In genomic region chr2:27356382-27357181, GRCh38 we compare ENCODE assay signal across 1 cellular context.
A peak's percentile ranks its signal among the peaks of the same experiment; 100 is the strongest.
TF ChIP-seq lines count a peak whose summit lies in the region.

Gene GTF3C2 (minus strand): TSS chr2:27356764. CDS start chr2:27343554, 13,210 bp downstream.

TF ChIP-seq in HEK293, 187 proteins besides CTCF, POLR2A, EP300 and RAD21 (continued from another document and continues in another):
- TF ChIP-seq ZNF518A (tag by site-specific recombination; conservative IDR thresholded peaks at IDR 0.05; ENCODE audit: low read depth): peak; percentile 54; the same call in 1 of the 2 replicates
- 0 out of 2 replicates have a peak, but pooled peaks have one; percentile 18 for TF ChIP-seq ZNF366 (tag by site-specific recombination; conservative IDR thresholded peaks at IDR 0.05)
- no peak for TF ChIP-seq ZNF266 (tag by site-specific recombination; IDR thresholded peaks at IDR 0.05; ENCODE audit: low read depth)
- no peak for TF ChIP-seq PRDM4 (tag by site-specific recombination; IDR thresholded peaks at IDR 0.05)
- TF ChIP-seq ZNF18 (tag by site-specific recombination; IDR thresholded peaks at IDR 0.05): no peak
- TF ChIP-seq ZBTB8A (tag by site-specific recombination; IDR thresholded peaks at IDR 0.05): no peak
- TF ChIP-seq ZNF837 (tag by site-specific recombination; IDR thresholded peaks at IDR 0.05): no peak
- peak; percentile 79; the same call in 1 of the 2 replicates for TF ChIP-seq IKZF3 (tag by site-specific recombination; IDR thresholded peaks at IDR 0.05)
- no peak for TF ChIP-seq ZBTB1 (tag by site-specific recombination; IDR thresholded peaks at IDR 0.05)
- no peak for TF ChIP-seq BCL11A (tag by site-specific recombination; IDR thresholded peaks at IDR 0.05; ENCODE audit: low read depth)
- peak; percentile 67 for TF ChIP-seq ZNF449 (tag by site-specific recombination; IDR thresholded peaks at IDR 0.05)
- no peak for TF ChIP-seq ZNF426 (tag by site-specific recombination; IDR thresholded peaks at IDR 0.05)
- TF ChIP-seq ZNF423 (tag by site-specific recombination; IDR thresholded peaks at IDR 0.05): no peak
- no peak for TF ChIP-seq ZNF670 (tag by site-specific recombination; IDR thresholded peaks at IDR 0.05; ENCODE audit: low read depth)
- no peak for TF ChIP-seq OVOL3 (tag by site-specific recombination; IDR thresholded peaks at IDR 0.05)
- TF ChIP-seq PATZ1 (tag by site-specific recombination; IDR thresholded peaks at IDR 0.05): peak; percentile 95
- TF ChIP-seq ZNF529 (tag by site-specific recombination; IDR thresholded peaks at IDR 0.05; ENCODE audit: insufficient replicate concordance): no peak
- no peak for TF ChIP-seq ZNF707 (tag by site-specific recombination; IDR thresholded peaks at IDR 0.05)
- TF ChIP-seq ZNF24 (tag by site-specific recombination; IDR thresholded peaks at IDR 0.05): peak; percentile 63; the same call in 1 of the 2 replicates
- TF ChIP-seq ZNF48 (tag by site-specific recombination; IDR thresholded peaks at IDR 0.05): no peak
- peak; percentile 89 for TF ChIP-seq ZNF76 (tag by site-specific recombination; IDR thresholded peaks at IDR 0.05; ENCODE audit: borderline replicate concordance, low read depth)
- TF ChIP-seq ZNF184 (tag by site-specific recombination; IDR thresholded peaks at IDR 0.05): no peak
- TF ChIP-seq BCL6B (tag by site-specific recombination; IDR thresholded peaks at IDR 0.05): no peak
- TF ChIP-seq ZBTB26 (tag by site-specific recombination; optimal IDR thresholded peaks at IDR 0.05): peak; percentile 80
- TF ChIP-seq KLF9 (tag by site-specific recombination; IDR thresholded peaks at IDR 0.05; ENCODE audit: low read depth): no peak
- TF ChIP-seq AEBP2 (tag by site-specific recombination; IDR thresholded peaks at IDR 0.05; ENCODE audit: borderline replicate concordance): no peak
- TF ChIP-seq ZNF248 (tag by site-specific recombination; IDR thresholded peaks at IDR 0.05): no peak
- no peak for TF ChIP-seq SCRT1 (tag by site-specific recombination; IDR thresholded peaks at IDR 0.05; ENCODE audit: borderline replicate concordance)
- no peak; the same call in 1 of the 2 replicates for TF ChIP-seq KLF1 (tag by site-specific recombination; IDR thresholded peaks at IDR 0.05)
- TF ChIP-seq ZNF692 (tag by site-specific recombination; IDR thresholded peaks at IDR 0.05): peak; percentile 94
- TF ChIP-seq ZNF404 (tag by site-specific recombination; IDR thresholded peaks at IDR 0.05): no peak
- no peak for TF ChIP-seq ZNF664 (tag by site-specific recombination; IDR thresholded peaks at IDR 0.05)
- TF ChIP-seq SP7 (tag by site-specific recombination; IDR thresholded peaks at IDR 0.05): peak; percentile 65; the same call in 1 of the 2 replicates
- TF ChIP-seq ZNF596 (tag by site-specific recombination; IDR thresholded peaks at IDR 0.05): no peak
- no peak for TF ChIP-seq RBAK (tag by site-specific recombination; IDR thresholded peaks at IDR 0.05)
- TF ChIP-seq ZNF580 (tag by site-specific recombination; IDR thresholded peaks at IDR 0.05): no peak; the same call in 1 of the 2 replicates
- peak; percentile 93 for TF ChIP-seq ZFP69B (tag by site-specific recombination; IDR thresholded peaks at IDR 0.05)
- TF ChIP-seq ZNF776 (tag by site-specific recombination; IDR thresholded peaks at IDR 0.05; ENCODE audit: borderline replicate concordance): no peak
- peak; percentile 67 for TF ChIP-seq EGR2 (tag by site-specific recombination; IDR thresholded peaks at IDR 0.05; ENCODE audit: low read depth)
- no peak for TF ChIP-seq SETDB1 (IDR thresholded peaks at IDR 0.05; ENCODE audit: insufficient read length, low read length)
